ENCODE assay signal across 8 cellular contexts in the genomic region with DNA sequence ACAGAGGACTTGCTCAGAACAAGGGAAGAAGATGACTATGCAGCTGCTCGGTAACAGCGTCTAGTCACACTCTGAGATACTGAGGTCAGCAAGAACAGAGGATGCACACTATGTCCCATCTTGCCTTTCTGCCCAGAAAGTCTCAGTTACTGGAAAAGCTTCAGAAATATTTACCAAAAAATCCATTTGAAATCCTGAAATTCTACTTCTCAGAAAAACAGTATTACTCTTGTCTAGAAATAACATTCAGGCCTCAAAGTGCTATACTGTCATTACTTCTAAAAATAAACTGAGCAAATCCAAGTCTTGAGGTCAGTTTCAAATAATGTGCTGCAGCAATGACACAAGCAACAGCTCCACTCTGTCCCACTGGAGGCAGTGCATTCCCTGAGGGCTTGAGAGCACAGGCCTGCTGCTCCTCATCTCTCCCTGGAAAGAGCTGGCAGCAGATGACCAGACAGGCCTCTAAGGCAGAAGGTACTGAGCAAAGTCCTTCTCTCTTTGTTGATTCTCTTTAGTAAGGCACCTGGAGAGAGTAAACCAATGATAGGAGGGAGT.
A peak's percentile ranks its signal among the peaks of the same experiment; 100 is the strongest.
DNase-seq lines count a peak whose midpoint lies in the region; ATAC-seq and TF ChIP-seq lines count a peak whose summit lies in the region.

No MANE protein-coding gene starts in this region.

- DNase-seq in GM04504 (ENCODE audit: low read depth) (peak; percentile 44), NCI-H446 treated with DMSO at 0.1 percent for 48 hours (lab: John Stamatoyannopoulos, UW) (peak; percentile 9), body of pancreas (peak; percentile 34 to 60 (median 52)), kidney tubule cell (ENCODE audit: low spot score) (peak; percentile 33), testis (peak; percentile 63), NCI-H187 (lab: John Stamatoyannopoulos, UW) (no peak), middle frontal gyrus (ENCODE audit: extremely low spot score, low spot score) (no peak)

- intact Hi-C loops in body of pancreas (cut with DNase I), result no loop called here
- intact Hi-C loops in testis (cut with DNase I; ENCODE audit: low total_unique reads), result no loop called here

- TF ChIP-seq POLR2A in body of pancreas (IDR thresholded peaks at IDR 0.05) (no peak), testis (IDR thresholded peaks at IDR 0.05) (no peak)

- H3K9me3 ChIP-seq in body of pancreas (no peaks in the 10 kb centered on the region), testis (no peaks in the 10 kb centered on the region)

- peak in 4 of 7 experiments; percentile 20 to 38 (median 29) for TF ChIP-seq CTCF in body of pancreas (IDR thresholded peaks at IDR 0.05)
- no peak for TF ChIP-seq CTCF in testis (IDR thresholded peaks at IDR 0.05)

- H3K36me3 ChIP-seq in body of pancreas (replicated peaks in 1 of 2; ENCODE audit: insufficient read depth in 1 of 2, low read depth in 2 of 2) (no peaks in the 10 kb centered on the region), testis (ENCODE audit: low read depth, missing control alignments) (no peaks in the 10 kb centered on the region)

- WGBS in body of pancreas, 2 donors, result 71 to 81% methylated on average over 2 of the region's 2 CpGs
- 33 to 34% methylated on average over 2 of the region's 2 CpGs for WGBS in testis, 2 donors

- H3K4me1 ChIP-seq in body of pancreas, result peaks cover 14% of the 10 kb centered on the region
- H3K4me1 ChIP-seq in testis, result peaks cover 28% of the 10 kb centered on the region

- H3K4me3 ChIP-seq in body of pancreas, result no peak overlapping the region
- no peak overlapping the region for H3K4me3 ChIP-seq in testis

- H3K27ac ChIP-seq in body of pancreas (no peak overlapping the region), testis (peak overlapping the region; percentile 57 to 77)

- ATAC-seq in body of pancreas (peak; percentile 79), GM21717 (IDR thresholded peaks at IDR 0.05; ENCODE audit: unreplicated experiment) (no peak)

- no peaks in the 10 kb centered on the region for H3K27me3 ChIP-seq in body of pancreas
- no peaks in the 10 kb centered on the region for H3K27me3 ChIP-seq in testis

Comparison
In these comparisons a context has a peak if more than half of its experiments do, and no peak if none do; other contexts are left out.
1. DNase-seq: peak in GM04504 (single experiment), NCI-H446 treated with DMSO at 0.1 percent for 48 hours (single experiment), body of pancreas (4 of 4), kidney tubule cell (single experiment) and testis (single experiment); none in NCI-H187 (0 of 2) and middle frontal gyrus (single experiment).
2. H3K27ac ChIP-seq: peak in testis (2 of 2); none in body of pancreas (0 of 4).
3. CTCF ChIP-seq: peak in body of pancreas (4 of 7); none in testis (0 of 3).